ENCODE assay signal across 29 cellular contexts in genomic region chr2:38549066-38549465, GRCh38.
"Had no signal": no experiment of that assay in that cellular context is flagged by ENCODE, and none has a peak within 500 bp of the region (broad histone marks: within the 10 kb centered on the region; RNA-seq: fewer than 3 reads in every experiment).

No MANE protein-coding gene starts in this region.

- FAIRE-seq: endothelial cell of umbilical vein had no signal

- H3K9me3 Mint-ChIP-seq: activated B cell treated with CpG ODN at 0.5 μM for 24 hours; activated T-cell treated with anti-CD3 and anti-CD28 coated beads, Interleukin-2, amount 50 U/mL, for 72 hours; natural killer cell; T-cell had no signal

- H3K27ac ChIP-seq: body of pancreas, hepatocyte, left lung, prostate gland, right atrium auricular region, upper lobe of left lung had no signal

- H3K4me1 Mint-ChIP-seq: activated B cell treated with CpG ODN at 0.5 μM for 24 hours had no signal

- H3K4me3 Mint-ChIP-seq: activated B cell treated with CpG ODN at 0.5 μM for 24 hours; activated CD4-positive, alpha-beta T cell treated with anti-CD3 and anti-CD28 coated beads for 36 hours; activated T-cell treated with anti-CD3 and anti-CD28 coated beads, Interleukin-2, amount 50 U/mL, for 72 hours; natural killer cell; T-cell had no signal

- H3K27me3 Mint-ChIP-seq: T-cell had no signal

- DNase-seq: activated B cell treated with CpG ODN at 0.5 μM for 24 hours; activated CD4-positive, alpha-beta T cell treated with anti-CD3 and anti-CD28 coated beads for 36 hours; activated CD4-positive, alpha-beta T cell treated with anti-CD3 and anti-CD28 coated beads, Interleukin-2, amount 50 U/mL, for 4 hours; activated CD8-positive, alpha-beta memory T cell treated with anti-CD3 and anti-CD28 coated beads for 24 hours; activated CD8-positive, alpha-beta memory T cell treated with anti-CD3 and anti-CD28 coated beads, Interleukin-2, amount 50 U/mL, for 48 hours; activated effector memory CD4-positive, alpha-beta T cell treated with anti-CD3 and anti-CD28 coated beads, Interleukin-2, amount 50 U/mL, for 16 hours; activated naive CD4-positive, alpha-beta T cell treated with anti-CD3 and anti-CD28 coated beads, Interleukin-2, amount 50 U/mL, for 16 hours; activated T-cell treated with anti-CD3 and anti-CD28 coated beads, Interleukin-2, amount 50 U/mL, for 72 hours; anterior cingulate cortex; body of pancreas; central memory CD4-positive, alpha-beta T cell; dermis blood vessel endothelial cell; effector memory CD4-positive, alpha-beta T cell; foreskin melanocyte; glutamatergic neuron; kidney glomerular epithelial cell; left lung; midbrain; natural killer cell; stimulated activated CD4-positive, alpha-beta T cell treated with anti-CD3 and anti-CD28 coated beads, Interleukin-12 subunit alpha, Interleukin-12 subunit beta, amount 100 ng/mL, for 4 hours; stimulated activated CD4-positive, alpha-beta T cell treated with anti-CD3 and anti-CD28 coated beads, Interleukin-4, amount 100 ng/mL, for 4 hours; stimulated activated naive CD8-positive, alpha-beta T cell treated with anti-CD3 and anti-CD28 coated beads, Interleukin-15, Interleukin-2, amounts not matched to agents 100 U/mL and 50 U/mL, for 24 hours; T-cell; upper lobe of left lung had no signal

- H3K4me1 ChIP-seq: body of pancreas, left lung, prostate gland, right atrium auricular region, upper lobe of left lung had no signal

- H3K36me3 ChIP-seq: prostate gland, right atrium auricular region, upper lobe of left lung had no signal

- H3K36me3 Mint-ChIP-seq: natural killer cell had no signal

- ATAC-seq: activated CD4-positive, alpha-beta T cell treated with anti-CD3 and anti-CD28 coated beads for 36 hours; activated T-cell treated with anti-CD3 and anti-CD28 coated beads, Interleukin-2, amount 50 U/mL, for 72 hours; body of pancreas; esophagus mucosa; left lung; natural killer cell; stimulated activated naive CD8-positive, alpha-beta T cell treated with anti-CD3 and anti-CD28 coated beads, Interleukin-15, Interleukin-2, amounts not matched to agents 100 U/mL and 50 U/mL, for 24 hours; T-cell had no signal

- H3K27me3 ChIP-seq: body of pancreas, hepatocyte, left lung, right atrium auricular region, upper lobe of left lung had no signal

- H3K27ac Mint-ChIP-seq: activated B cell treated with CpG ODN at 0.5 μM for 24 hours; activated CD4-positive, alpha-beta T cell treated with anti-CD3 and anti-CD28 coated beads for 36 hours; activated T-cell treated with anti-CD3 and anti-CD28 coated beads, Interleukin-2, amount 50 U/mL, for 72 hours; natural killer cell; T-cell had no signal

- H3K9me3 ChIP-seq: body of pancreas, left lung, prostate gland, right atrium auricular region, upper lobe of left lung had no signal

- H3K4me3 ChIP-seq: body of pancreas, hepatocyte, left lung, prostate gland, right atrium auricular region, upper lobe of left lung had no signal
